ENCODE assay signal across 16 cellular contexts in genomic region chr5:13745508-13745907, GRCh38.
DNase-seq lines count a peak whose midpoint lies in the region; ATAC-seq and TF ChIP-seq lines count a peak whose summit lies in the region.
"Had no signal": no experiment of that assay in that cellular context is flagged by ENCODE, and none has a peak within 500 bp of the region (broad histone marks: within the 10 kb centered on the region; RNA-seq: fewer than 3 reads in every experiment).

No MANE protein-coding gene starts in this region.

- H3K27me3 ChIP-seq in BE2C = no peaks in the 10 kb centered on the region
- H3K27me3 ChIP-seq in naive thymus-derived CD4-positive, alpha-beta T cell (ENCODE audit: control insufficient read depth in 2 of 2, insufficient read depth in 2 of 2, low read length in 2 of 2) = no peaks in the 10 kb centered on the region
- H3K27me3 ChIP-seq: colonic mucosa, ovary, vagina had no signal

- H3K27ac Mint-ChIP-seq in naive thymus-derived CD4-positive, alpha-beta T cell = no peak overlapping the region

- no peaks in the 10 kb centered on the region for H3K9me3 ChIP-seq in BE2C
- H3K9me3 ChIP-seq in naive thymus-derived CD4-positive, alpha-beta T cell (ENCODE audit: control insufficient read depth in 2 of 3, low read length in 3 of 3) = no peaks in the 10 kb centered on the region
- H3K9me3 ChIP-seq: colonic mucosa, ovary, vagina had no signal

- DNase-seq in AG08396 (ENCODE audit: low spot score) (peak; percentile 53), LHCN-M2 (ENCODE audit: low read depth) (peak; percentile 81), dermis blood vessel endothelial cell (peak; percentile 59), kidney glomerular epithelial cell (lab: John Stamatoyannopoulos, UW) (peak; percentile 87), MV-4-11 (lab: John Stamatoyannopoulos, UW) (no peak), BE2C (no peak)
- no peak for DNase-seq in naive thymus-derived CD4-positive, alpha-beta T cell
- DNase-seq: activated CD4-positive, alpha-beta T cell treated with anti-CD3 and anti-CD28 coated beads, Interleukin-2, amount 50 U/mL, for 48 hours; activated naive CD4-positive, alpha-beta T cell; colonic mucosa; glutamatergic neuron; NCI-H2171; ovary; T-helper 2 cell had no signal

- no peaks in the 10 kb centered on the region for H3K36me3 Mint-ChIP-seq in naive thymus-derived CD4-positive, alpha-beta T cell

- H3K4me3 Mint-ChIP-seq in naive thymus-derived CD4-positive, alpha-beta T cell = no peak overlapping the region

- no peak for TF ChIP-seq CTCF in BE2C (IDR thresholded peaks at IDR 0.05; ENCODE audit: low read depth, low read length)

- no peak overlapping the region for H3K27ac ChIP-seq in naive thymus-derived CD4-positive, alpha-beta T cell (ENCODE audit: low read depth, low read length)
- H3K27ac ChIP-seq: colonic mucosa, ovary, vagina had no signal

- ATAC-seq in naive thymus-derived CD4-positive, alpha-beta T cell = no peak
- ATAC-seq in HG02763 (IDR thresholded peaks at IDR 0.05; ENCODE audit: unreplicated experiment) = no peak

- no peaks in the 10 kb centered on the region for H3K36me3 ChIP-seq in BE2C
- no peaks in the 10 kb centered on the region for H3K36me3 ChIP-seq in naive thymus-derived CD4-positive, alpha-beta T cell (ENCODE audit: control insufficient read depth in 2 of 3, insufficient read depth in 3 of 3, low read length in 3 of 3)
- H3K36me3 ChIP-seq: colonic mucosa, ovary, vagina had no signal

- H3K4me1 Mint-ChIP-seq in naive thymus-derived CD4-positive, alpha-beta T cell = peaks cover 0 to 2% (median 0%) of the 10 kb centered on the region in 7 donors

- POLR2A ChIA-PET in naive thymus-derived CD4-positive, alpha-beta T cell (lab: Charles Lee) = no interaction called here

- peaks cover 0 to 10% (median 2%) of the 10 kb centered on the region in 11 donors for H3K9me3 Mint-ChIP-seq in naive thymus-derived CD4-positive, alpha-beta T cell

- intact Hi-C loops in naive thymus-derived CD4-positive, alpha-beta T cell (cut with micrococcal nuclease) = no loop called here

- no peaks in the 10 kb centered on the region for H3K4me1 ChIP-seq in BE2C
- H3K4me1 ChIP-seq in naive thymus-derived CD4-positive, alpha-beta T cell (ENCODE audit: control insufficient read depth in 2 of 2, insufficient read depth in 2 of 2, low read length in 2 of 2) = no peaks in the 10 kb centered on the region
- H3K4me1 ChIP-seq: colonic mucosa, vagina had no signal

- H3K27me3 Mint-ChIP-seq in naive thymus-derived CD4-positive, alpha-beta T cell = no peaks in the 10 kb centered on the region

- CTCF ChIA-PET in naive thymus-derived CD4-positive, alpha-beta T cell (lab: Charles Lee) = no interaction called here

- no peak overlapping the region for H3K4me3 ChIP-seq in BE2C (ENCODE audit: low read depth, low read length)
- no peak overlapping the region for H3K4me3 ChIP-seq in naive thymus-derived CD4-positive, alpha-beta T cell (ENCODE audit: low read length)
- H3K4me3 ChIP-seq: colonic mucosa, ovary, vagina had no signal

Comparison
In these comparisons a context has a peak if more than half of its experiments do, and no peak if none do; other contexts are left out.
1. DNase-seq: peak in AG08396 (single experiment), LHCN-M2 (single experiment), dermis blood vessel endothelial cell (single experiment) and kidney glomerular epithelial cell (single experiment); none in MV-4-11 (single experiment), BE2C (single experiment) and naive thymus-derived CD4-positive, alpha-beta T cell (0 of 9).